In genomic region chr12:11810160-11810559, GRCh38 we compare ENCODE assay signal across 20 cellular contexts.
DNase-seq lines count a peak whose midpoint lies in the region; ATAC-seq and TF ChIP-seq lines count a peak whose summit lies in the region.
"Had no signal": no experiment of that assay in that cellular context is flagged by ENCODE, and none has a peak within 500 bp of the region (broad histone marks: within the 10 kb centered on the region; RNA-seq: fewer than 3 reads in every experiment).

No MANE protein-coding gene starts in this region.

- intact Hi-C loops in activated CD4-positive, alpha-beta T cell treated with anti-CD3 and anti-CD28 coated beads, Interleukin-2, amount 10 ng/mL, durations not matched to agents 24 days and 14 days (cut with micrococcal nuclease), result no loop called here
- intact Hi-C loops in left lung (cut with DNase I), result no loop called here
- intact Hi-C loops in upper lobe of right lung (cut with DNase I), result no loop called here

- H3K4me3 Mint-ChIP-seq in activated CD4-positive, alpha-beta T cell treated with anti-CD3 and anti-CD28 coated beads, Interleukin-2, amount 10 ng/mL, durations not matched to agents 24 days and 14 days, result no peak overlapping the region
- H3K4me3 Mint-ChIP-seq: activated T-helper 1 cell treated with anti-CD3 and anti-CD28 coated beads, Interleukin-12 subunit alpha, Interleukin-12 subunit beta, Interleukin-2, Interleukin-4 antibody, amounts not matched to agents 30 ng/mL and 10 ng/mL and 1 ng/mL, durations not matched to agents 14 hours and 24 hours and 36 hours; CD8-positive, alpha-beta T cell; stimulated activated naive CD8-positive, alpha-beta T cell treated with anti-CD3 and anti-CD28 coated beads, Interleukin-15, Interleukin-2, amounts not matched to agents 100 ng/mL and 50 ng/mL, for 24 hours had no signal

- H3K79me2 ChIP-seq in OCI-LY3 (ENCODE audit: low read length), result peaks cover 82% of the 10 kb centered on the region

- no peak for DNase-seq in activated CD4-positive, alpha-beta T cell treated with anti-CD3 and anti-CD28 coated beads, Interleukin-2, amount 10 ng/mL, durations not matched to agents 24 days and 14 days
- DNase-seq in activated CD4-positive, alpha-beta T cell treated with anti-CD3 and anti-CD28 coated beads, Interleukin-2, amount 50 U/mL, for 1 hour, result no peak
- DNase-seq in left lung (no peak), upper lobe of right lung (no peak), GM19238 (ENCODE audit: insufficient read length, low spot score) (no peak)
- DNase-seq in activated CD8-positive, alpha-beta memory T cell treated with anti-CD3 and anti-CD28 coated beads, Interleukin-2, amount 50 U/mL, for 4 hours, result no peak
- DNase-seq in activated effector memory CD4-positive, alpha-beta T cell treated with Interleukin-2 at 50 U/mL for 16 hours, result no peak
- DNase-seq: CD8-positive, alpha-beta T cell; DMS79 treated with DMSO at 0.1 percent for 48 hours; esophagus squamous epithelium; NCI-H187 treated with DMSO at 0.1 percent for 48 hours; NCI-H510A; PC-9; SK-N-SH; uterus had no signal

- peaks cover 60% of the 10 kb centered on the region for H3K36me3 Mint-ChIP-seq in activated CD4-positive, alpha-beta T cell treated with anti-CD3 and anti-CD28 coated beads, Interleukin-2, amount 10 ng/mL, durations not matched to agents 24 days and 14 days (ENCODE audit: low read depth)
- H3K36me3 Mint-ChIP-seq: CD8-positive, alpha-beta T cell had no signal

- H3K27me3 ChIP-seq in OCI-LY3 (ENCODE audit: low read depth, low read length), result no peaks in the 10 kb centered on the region
- no peaks in the 10 kb centered on the region for H3K27me3 ChIP-seq in left lung
- H3K27me3 ChIP-seq in upper lobe of right lung, result no peaks in the 10 kb centered on the region
- H3K27me3 ChIP-seq: cardiac muscle cell, esophagus squamous epithelium, uterus had no signal

- H3K27ac Mint-ChIP-seq in activated CD4-positive, alpha-beta T cell treated with anti-CD3 and anti-CD28 coated beads, Interleukin-2, amount 10 ng/mL, durations not matched to agents 24 days and 14 days, result peak overlapping the region; percentile 55
- H3K27ac Mint-ChIP-seq: CD8-positive, alpha-beta T cell; stimulated activated naive CD8-positive, alpha-beta T cell treated with anti-CD3 and anti-CD28 coated beads, Interleukin-15, Interleukin-2, amounts not matched to agents 100 ng/mL and 50 ng/mL, for 24 hours had no signal

- peak overlapping the region; percentile 89; the same call in 1 of the 2 replicates for H3K9ac ChIP-seq in OCI-LY3 (ENCODE audit: low read length)
- H3K9ac ChIP-seq: SK-N-SH had no signal

- peaks cover 70% of the 10 kb centered on the region for H3K4me1 Mint-ChIP-seq in activated CD4-positive, alpha-beta T cell treated with anti-CD3 and anti-CD28 coated beads, Interleukin-2, amount 10 ng/mL, durations not matched to agents 24 days and 14 days

- H3K27ac ChIP-seq in OCI-LY3 (ENCODE audit: low read length), result peak overlapping the region; percentile 95
- H3K27ac ChIP-seq in left lung, result peak overlapping the region; percentile 11 to 90
- no peak overlapping the region for H3K27ac ChIP-seq in upper lobe of right lung
- H3K27ac ChIP-seq: A549, PC-9 had no signal

- no peak for TF ChIP-seq CTCF in OCI-LY3 (IDR thresholded peaks at IDR 0.05; ENCODE audit: low read depth, low read length)
- no peak for TF ChIP-seq CTCF in left lung (IDR thresholded peaks at IDR 0.05)
- no peak for TF ChIP-seq CTCF in upper lobe of right lung (IDR thresholded peaks at IDR 0.05)

- H3K4me3 ChIP-seq in OCI-LY3 (ENCODE audit: low read length) (no peak overlapping the region), left lung (no peak overlapping the region), upper lobe of right lung (no peak overlapping the region)
- H3K4me3 ChIP-seq: A549, cardiac muscle cell, esophagus squamous epithelium, PC-9, uterus had no signal

- H3K9me3 Mint-ChIP-seq in activated CD4-positive, alpha-beta T cell treated with anti-CD3 and anti-CD28 coated beads, Interleukin-2, amount 10 ng/mL, durations not matched to agents 24 days and 14 days, result peaks cover 10% of the 10 kb centered on the region
- H3K9me3 Mint-ChIP-seq: activated T-helper 1 cell treated with anti-CD3 and anti-CD28 coated beads, Interleukin-12 subunit alpha, Interleukin-12 subunit beta, Interleukin-2, Interleukin-4 antibody, amounts not matched to agents 30 ng/mL and 10 ng/mL and 1 ng/mL, durations not matched to agents 14 hours and 24 hours and 36 hours; CD8-positive, alpha-beta T cell; stimulated activated naive CD8-positive, alpha-beta T cell treated with anti-CD3 and anti-CD28 coated beads, Interleukin-15, Interleukin-2, amounts not matched to agents 100 ng/mL and 50 ng/mL, for 24 hours had no signal

- no peaks in the 10 kb centered on the region for H4K20me1 ChIP-seq in OCI-LY3 (ENCODE audit: insufficient read depth, low read length)

- H3K36me3 ChIP-seq in OCI-LY3 (replicated peaks; ENCODE audit: low read depth, low read length) (peaks cover 7% of the 10 kb centered on the region), left lung (no peaks in the 10 kb centered on the region), upper lobe of right lung (no peaks in the 10 kb centered on the region)
- H3K36me3 ChIP-seq: cardiac muscle cell, esophagus squamous epithelium, uterus had no signal

- ATAC-seq in left lung (peak; percentile 18), upper lobe of right lung (peak; percentile 16)
- ATAC-seq: A549; CD8-positive, alpha-beta T cell had no signal

- H3K4me2 ChIP-seq in OCI-LY3 (ENCODE audit: low read length), result peak overlapping the region; percentile 94
- H3K4me2 ChIP-seq: A549, PC-9, SK-N-SH had no signal

- H3K9me3 ChIP-seq in OCI-LY3 (ENCODE audit: insufficient read depth, low read length) (no peaks in the 10 kb centered on the region), left lung (no peaks in the 10 kb centered on the region), upper lobe of right lung (no peaks in the 10 kb centered on the region)
- H3K9me3 ChIP-seq: A549, esophagus squamous epithelium, SK-N-SH, uterus had no signal

- no peaks in the 10 kb centered on the region for H3K27me3 Mint-ChIP-seq in activated CD4-positive, alpha-beta T cell treated with anti-CD3 and anti-CD28 coated beads, Interleukin-2, amount 10 ng/mL, durations not matched to agents 24 days and 14 days

- H3K4me1 ChIP-seq in OCI-LY3 (ENCODE audit: low read length) (peaks cover 88% of the 10 kb centered on the region), left lung (peaks cover 30 to 76% of the 10 kb centered on the region in 2 donors), upper lobe of right lung (peaks cover 42% of the 10 kb centered on the region)

- H2AFZ ChIP-seq in OCI-LY3 (ENCODE audit: low read depth, low read length), result no peak overlapping the region
- H2AFZ ChIP-seq: PC-9 had no signal
